In genomic region chrX:124605518-124605917, GRCh38 we compare ENCODE assay signal across 28 cellular contexts.
"Had no signal": no experiment of that assay in that cellular context is flagged by ENCODE, and none has a peak within 500 bp of the region (broad histone marks: within the 10 kb centered on the region; RNA-seq: fewer than 3 reads in every experiment).

No MANE protein-coding gene starts in this region.

- H3K9me3 ChIP-seq: left lung, lower lobe of right lung, pancreas, prostate gland, suprapubic skin, thoracic aorta, tibial artery, upper lobe of right lung, uterus had no signal

- H3K27ac ChIP-seq: left lung, lower lobe of right lung, pancreas, prostate gland, skin epidermis, suprapubic skin, thoracic aorta, tibial artery, upper lobe of right lung, uterus had no signal

- ATAC-seq: left cardiac atrium; left lung; lower lobe of right lung; naive thymus-derived CD8-positive, alpha-beta T cell; pancreas; right cardiac atrium; sciatic nerve; upper lobe of right lung had no signal

- H3K4me3 ChIP-seq: left lung, lower lobe of right lung, pancreas, prostate gland, skin epidermis, suprapubic skin, thoracic aorta, tibial artery, upper lobe of right lung, uterus had no signal

- DNase-seq: hypothalamus; immature natural killer cell; left cardiac atrium; left lung; lower lobe of right lung; mammary epithelial cell; mesenchymal stem cell; naive thymus-derived CD8-positive, alpha-beta T cell; nucleus accumbens; pancreas; posterior cingulate gyrus; retina; right cardiac atrium; stimulated activated CD4-positive, alpha-beta T cell treated with anti-CD3 and anti-CD28 coated beads, Interleukin-12 subunit alpha, Interleukin-12 subunit beta, amount 100 ng/mL, for 4 hours; stimulated activated CD4-positive, alpha-beta T cell treated with anti-CD3 and anti-CD28 coated beads, Interleukin-15, amount 100 ng/mL, for 24 hours; stimulated activated CD4-positive, alpha-beta T cell treated with anti-CD3 and anti-CD28 coated beads, Interleukin-2, amount 100 ng/mL, for 24 hours; stimulated activated CD4-positive, alpha-beta T cell treated with anti-CD3 and anti-CD28 coated beads, Interleukin-4, amount 100 ng/mL, for 1 hour; stimulated activated naive CD4-positive, alpha-beta T cell; tibial artery; trophoblast cell; upper lobe of right lung; uterus had no signal

- FAIRE-seq: islet of Langerhans, pancreas had no signal

- H3K4me1 ChIP-seq: left lung, lower lobe of right lung, pancreas, prostate gland, suprapubic skin, tibial artery, upper lobe of right lung, uterus had no signal
